ENCODE assay signal across 1 cellular context in the genomic region with DNA sequence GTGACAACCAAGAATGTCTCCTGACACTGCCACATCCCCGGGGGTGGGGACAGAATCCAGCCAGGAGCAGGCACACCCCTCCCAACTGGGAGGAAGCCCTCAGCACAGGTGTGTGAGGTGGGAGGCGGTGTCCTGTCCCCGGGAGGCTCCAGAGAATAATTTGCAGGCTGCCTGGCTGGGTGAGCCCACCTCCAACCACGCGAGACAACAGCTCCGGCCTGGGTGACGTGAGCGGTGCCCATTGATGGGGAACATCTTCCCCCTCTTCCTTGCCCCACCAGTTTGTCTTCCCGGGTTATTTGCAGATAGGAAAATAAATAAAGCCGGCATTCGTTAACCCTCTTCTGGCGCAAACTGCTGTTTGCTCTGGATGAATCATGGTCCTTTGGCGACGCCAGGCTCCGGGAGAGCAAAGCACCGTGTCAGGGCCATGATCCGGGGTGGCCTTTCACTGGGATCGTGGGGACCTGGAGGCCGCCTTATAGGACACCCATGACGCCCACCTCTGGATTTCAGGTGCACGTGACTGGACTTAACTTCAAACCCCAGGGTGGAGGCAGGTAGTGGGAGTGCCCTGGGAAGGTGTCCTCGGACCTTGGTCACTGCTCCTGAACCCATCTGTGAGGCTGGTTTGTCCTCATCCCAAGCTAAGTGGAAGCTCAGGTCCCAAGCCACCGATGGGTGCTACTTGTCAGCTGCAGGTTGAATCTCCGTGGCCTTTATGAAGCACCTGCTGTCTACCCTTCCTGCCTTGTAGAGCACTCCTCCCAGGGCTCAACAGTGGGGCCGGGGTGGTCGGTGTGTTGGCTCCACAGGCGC.
TF ChIP-seq lines count a peak whose summit lies in the region.

No MANE protein-coding gene starts in this region.

TF ChIP-seq in HepG2, 621 proteins besides CTCF, POLR2A, EP300 and RAD21 (continues in another document):
- TF ChIP-seq, protein P1, sequence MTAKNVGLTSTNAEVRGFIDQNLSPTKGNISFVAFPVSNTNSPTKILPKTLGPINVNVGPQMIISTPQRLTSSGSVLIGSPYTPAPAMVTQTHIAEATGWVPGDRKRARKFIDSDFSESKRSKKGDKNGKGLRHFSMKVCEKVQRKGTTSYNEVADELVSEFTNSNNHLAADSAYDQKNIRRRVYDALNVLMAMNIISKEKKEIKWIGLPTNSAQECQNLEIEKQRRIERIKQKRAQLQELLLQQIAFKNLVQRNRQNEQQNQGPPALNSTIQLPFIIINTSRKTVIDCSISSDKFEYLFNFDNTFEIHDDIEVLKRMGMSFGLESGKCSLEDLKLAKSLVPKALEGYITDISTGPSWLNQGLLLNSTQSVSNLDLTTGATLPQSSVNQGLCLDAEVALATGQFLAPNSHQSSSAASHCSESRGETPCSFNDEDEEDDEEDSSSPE (CRISPR knock-in tag; IDR thresholded peaks at IDR 0.05): peak; percentile 41; the same call in 1 of the 2 replicates
- TF ChIP-seq ATAD3A (CRISPR knock-in tag; IDR thresholded peaks at IDR 0.05): no peak
- TF ChIP-seq PHF8 (CRISPR knock-in tag; IDR thresholded peaks at IDR 0.05): peak; percentile 25; the same call in 1 of the 2 replicates
- no peak for TF ChIP-seq REXO4 (CRISPR knock-in tag; IDR thresholded peaks at IDR 0.05; ENCODE audit: borderline replicate concordance)
- TF ChIP-seq HDAC1 (CRISPR knock-in tag; IDR thresholded peaks at IDR 0.05): peak; percentile 71
- TF ChIP-seq BHLHE40 (IDR thresholded peaks at IDR 0.05; ENCODE audit: low read length): peak; percentile 93
- peak; percentile 34 for TF ChIP-seq YY1 (IDR thresholded peaks at IDR 0.05; ENCODE audit: insufficient read depth, insufficient replicate concordance, low read depth, low read length)
- TF ChIP-seq ZNF766 (CRISPR knock-in tag; IDR thresholded peaks at IDR 0.05; ENCODE audit: borderline replicate concordance): peak; percentile 48; the same call in 1 of the 2 replicates
- TF ChIP-seq NCOA1 (CRISPR knock-in tag; IDR thresholded peaks at IDR 0.05): no peak
- peak; percentile 93 for TF ChIP-seq ZNF652 (CRISPR knock-in tag; IDR thresholded peaks at IDR 0.05; ENCODE audit: borderline replicate concordance, low read depth)
- peak; percentile 37; the same call in 1 of the 2 replicates for TF ChIP-seq ZNF263 (CRISPR knock-in tag; IDR thresholded peaks at IDR 0.05)
- TF ChIP-seq ZNF350 (CRISPR knock-in tag; IDR thresholded peaks at IDR 0.05; ENCODE audit: borderline replicate concordance, low read depth): peak; percentile 94
- TF ChIP-seq ZBTB1 (CRISPR knock-in tag; IDR thresholded peaks at IDR 0.05; ENCODE audit: borderline replicate concordance): no peak
- TF ChIP-seq, protein P2, sequence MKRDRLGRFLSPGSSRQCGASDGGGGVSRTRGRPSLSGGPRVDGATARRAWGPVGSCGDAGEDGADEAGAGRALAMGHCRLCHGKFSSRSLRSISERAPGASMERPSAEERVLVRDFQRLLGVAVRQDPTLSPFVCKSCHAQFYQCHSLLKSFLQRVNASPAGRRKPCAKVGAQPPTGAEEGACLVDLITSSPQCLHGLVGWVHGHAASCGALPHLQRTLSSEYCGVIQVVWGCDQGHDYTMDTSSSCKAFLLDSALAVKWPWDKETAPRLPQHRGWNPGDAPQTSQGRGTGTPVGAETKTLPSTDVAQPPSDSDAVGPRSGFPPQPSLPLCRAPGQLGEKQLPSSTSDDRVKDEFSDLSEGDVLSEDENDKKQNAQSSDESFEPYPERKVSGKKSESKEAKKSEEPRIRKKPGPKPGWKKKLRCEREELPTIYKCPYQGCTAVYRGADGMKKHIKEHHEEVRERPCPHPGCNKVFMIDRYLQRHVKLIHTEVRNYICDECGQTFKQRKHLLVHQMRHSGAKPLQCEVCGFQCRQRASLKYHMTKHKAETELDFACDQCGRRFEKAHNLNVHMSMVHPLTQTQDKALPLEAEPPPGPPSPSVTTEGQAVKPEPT (CRISPR knock-in tag; IDR thresholded peaks at IDR 0.05; ENCODE audit: low read depth): 0 out of 2 replicates have a peak, but pooled peaks have one; percentile 47
- peak; percentile 41 for TF ChIP-seq SRSF4 (IDR thresholded peaks at IDR 0.05; ENCODE audit: low read depth, low read length, poor library complexity, severe bottlenecking)
- TF ChIP-seq HNF4A (CRISPR knock-in tag; IDR thresholded peaks at IDR 0.05): peak; percentile 88
- TF ChIP-seq HNRNPLL (IDR thresholded peaks at IDR 0.05; ENCODE audit: low read depth, low read length, poor library complexity, severe bottlenecking): no peak
- peak; percentile 40; the same call in 1 of the 2 replicates for TF ChIP-seq TMF1 (CRISPR knock-in tag; IDR thresholded peaks at IDR 0.05; ENCODE audit: low read depth)
- TF ChIP-seq NFE2L2 (IDR thresholded peaks at IDR 0.05; ENCODE audit: low read length): no peak
- peak; percentile 95 for TF ChIP-seq ZKSCAN8 (CRISPR knock-in tag; IDR thresholded peaks at IDR 0.05; ENCODE audit: borderline replicate concordance)
- no peak for TF ChIP-seq EHMT2 (IDR thresholded peaks at IDR 0.05; ENCODE audit: borderline replicate concordance, low read depth, low read length)
- peak; percentile 61; the same call in 1 of the 2 replicates for TF ChIP-seq ISL2 (CRISPR knock-in tag; IDR thresholded peaks at IDR 0.05)
- peak; percentile 73; the same call in 1 of the 2 replicates for TF ChIP-seq PRMT3 (CRISPR knock-in tag; IDR thresholded peaks at IDR 0.05; ENCODE audit: borderline replicate concordance, low read depth)
- peak; percentile 94; the same call in 1 of the 2 replicates for TF ChIP-seq ZC3H13 (CRISPR knock-in tag; IDR thresholded peaks at IDR 0.05)
- no peak for TF ChIP-seq ZNF891 (CRISPR knock-in tag; IDR thresholded peaks at IDR 0.05)
- TF ChIP-seq, protein P3, sequence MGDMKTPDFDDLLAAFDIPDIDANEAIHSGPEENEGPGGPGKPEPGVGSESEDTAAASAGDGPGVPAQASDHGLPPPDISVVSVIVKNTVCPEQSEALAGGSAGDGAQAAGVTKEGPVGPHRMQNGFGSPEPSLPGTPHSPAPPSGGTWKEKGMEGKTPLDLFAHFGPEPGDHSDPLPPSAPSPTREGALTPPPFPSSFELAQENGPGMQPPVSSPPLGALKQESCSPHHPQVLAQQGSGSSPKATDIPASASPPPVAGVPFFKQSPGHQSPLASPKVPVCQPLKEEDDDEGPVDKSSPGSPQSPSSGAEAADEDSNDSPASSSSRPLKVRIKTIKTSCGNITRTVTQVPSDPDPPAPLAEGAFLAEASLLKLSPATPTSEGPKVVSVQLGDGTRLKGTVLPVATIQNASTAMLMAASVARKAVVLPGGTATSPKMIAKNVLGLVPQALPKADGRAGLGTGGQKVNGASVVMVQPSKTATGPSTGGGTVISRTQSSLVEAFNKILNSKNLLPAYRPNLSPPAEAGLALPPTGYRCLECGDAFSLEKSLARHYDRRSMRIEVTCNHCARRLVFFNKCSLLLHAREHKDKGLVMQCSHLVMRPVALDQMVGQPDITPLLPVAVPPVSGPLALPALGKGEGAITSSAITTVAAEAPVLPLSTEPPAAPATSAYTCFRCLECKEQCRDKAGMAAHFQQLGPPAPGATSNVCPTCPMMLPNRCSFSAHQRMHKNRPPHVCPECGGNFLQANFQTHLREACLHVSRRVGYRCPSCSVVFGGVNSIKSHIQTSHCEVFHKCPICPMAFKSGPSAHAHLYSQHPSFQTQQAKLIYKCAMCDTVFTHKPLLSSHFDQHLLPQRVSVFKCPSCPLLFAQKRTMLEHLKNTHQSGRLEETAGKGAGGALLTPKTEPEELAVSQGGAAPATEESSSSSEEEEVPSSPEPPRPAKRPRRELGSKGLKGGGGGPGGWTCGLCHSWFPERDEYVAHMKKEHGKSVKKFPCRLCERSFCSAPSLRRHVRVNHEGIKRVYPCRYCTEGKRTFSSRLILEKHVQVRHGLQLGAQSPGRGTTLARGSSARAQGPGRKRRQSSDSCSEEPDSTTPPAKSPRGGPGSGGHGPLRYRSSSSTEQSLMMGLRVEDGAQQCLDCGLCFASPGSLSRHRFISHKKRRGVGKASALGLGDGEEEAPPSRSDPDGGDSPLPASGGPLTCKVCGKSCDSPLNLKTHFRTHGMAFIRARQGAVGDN (CRISPR knock-in tag; IDR thresholded peaks at IDR 0.05): peak; percentile 93
- peak; percentile 64; the same call in 1 of the 2 replicates for TF ChIP-seq ZBTB20 (CRISPR knock-in tag; IDR thresholded peaks at IDR 0.05; ENCODE audit: borderline replicate concordance, low read depth)
- TF ChIP-seq FIP1L1 (IDR thresholded peaks at IDR 0.05; ENCODE audit: borderline replicate concordance, insufficient read depth, low read depth, low read length): 0 out of 2 replicates have a peak, but pooled peaks have one; percentile 92
- no peak for TF ChIP-seq KLF15 (CRISPR knock-in tag; IDR thresholded peaks at IDR 0.05; ENCODE audit: borderline replicate concordance)
- TF ChIP-seq SMYD3 (CRISPR knock-in tag; IDR thresholded peaks at IDR 0.05): peak; percentile 89; the same call in 1 of the 2 replicates
- no peak for TF ChIP-seq ZNF484 (CRISPR knock-in tag; IDR thresholded peaks at IDR 0.05; ENCODE audit: borderline replicate concordance, low read depth)
- TF ChIP-seq ZNF124 (CRISPR knock-in tag; IDR thresholded peaks at IDR 0.05): no peak
- TF ChIP-seq PTBP1 (IDR thresholded peaks at IDR 0.05; ENCODE audit: low read depth, low read length, poor library complexity, severe bottlenecking): peak; percentile 25
- TF ChIP-seq CREB1 (IDR thresholded peaks at IDR 0.05): peak; percentile 49
- peak; percentile 72 for TF ChIP-seq CREB1 (CRISPR knock-in tag; IDR thresholded peaks at IDR 0.05)
- TF ChIP-seq PHF21A (CRISPR knock-in tag; IDR thresholded peaks at IDR 0.05): peak; percentile 92
- TF ChIP-seq, protein P4, sequence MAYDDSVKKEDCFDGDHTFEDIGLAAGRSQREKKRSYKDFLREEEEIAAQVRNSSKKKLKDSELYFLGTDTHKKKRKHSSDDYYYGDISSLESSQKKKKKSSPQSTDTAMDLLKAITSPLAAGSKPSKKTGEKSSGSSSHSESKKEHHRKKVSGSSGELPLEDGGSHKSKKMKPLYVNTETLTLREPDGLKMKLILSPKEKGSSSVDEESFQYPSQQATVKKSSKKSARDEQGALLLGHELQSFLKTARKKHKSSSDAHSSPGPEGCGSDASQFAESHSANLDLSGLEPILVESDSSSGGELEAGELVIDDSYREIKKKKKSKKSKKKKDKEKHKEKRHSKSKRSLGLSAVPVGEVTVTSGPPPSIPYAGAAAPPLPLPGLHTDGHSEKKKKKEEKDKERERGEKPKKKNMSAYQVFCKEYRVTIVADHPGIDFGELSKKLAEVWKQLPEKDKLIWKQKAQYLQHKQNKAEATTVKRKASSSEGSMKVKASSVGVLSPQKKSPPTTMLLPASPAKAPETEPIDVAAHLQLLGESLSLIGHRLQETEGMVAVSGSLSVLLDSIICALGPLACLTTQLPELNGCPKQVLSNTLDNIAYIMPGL (CRISPR knock-in tag; IDR thresholded peaks at IDR 0.05; ENCODE audit: borderline replicate concordance in 1 of 2, low read depth in 1 of 2): peak; percentile 7 to 28; a peak in 1 of 4 replicates
- 0 out of 2 replicates have a peak, but pooled peaks have one; percentile 14 for TF ChIP-seq ZNF343 (CRISPR knock-in tag; IDR thresholded peaks at IDR 0.05)
- TF ChIP-seq PPARG (CRISPR knock-in tag; conservative IDR thresholded peaks at IDR 0.05): peak; percentile 60
- TF ChIP-seq ARHGAP35 (CRISPR knock-in tag; IDR thresholded peaks at IDR 0.05; ENCODE audit: borderline replicate concordance): no peak; the same call in 1 of the 2 replicates
- no peak for TF ChIP-seq SOX6 (IDR thresholded peaks at IDR 0.05)
- peak; percentile 93 for TF ChIP-seq SOX6 (CRISPR knock-in tag; IDR thresholded peaks at IDR 0.05)
- TF ChIP-seq ZNF143 (CRISPR knock-in tag; IDR thresholded peaks at IDR 0.05): no peak
- peak; percentile 41; the same call in 1 of the 2 replicates for TF ChIP-seq NKX3-1 (CRISPR knock-in tag; IDR thresholded peaks at IDR 0.05)
- TF ChIP-seq, protein P5, sequence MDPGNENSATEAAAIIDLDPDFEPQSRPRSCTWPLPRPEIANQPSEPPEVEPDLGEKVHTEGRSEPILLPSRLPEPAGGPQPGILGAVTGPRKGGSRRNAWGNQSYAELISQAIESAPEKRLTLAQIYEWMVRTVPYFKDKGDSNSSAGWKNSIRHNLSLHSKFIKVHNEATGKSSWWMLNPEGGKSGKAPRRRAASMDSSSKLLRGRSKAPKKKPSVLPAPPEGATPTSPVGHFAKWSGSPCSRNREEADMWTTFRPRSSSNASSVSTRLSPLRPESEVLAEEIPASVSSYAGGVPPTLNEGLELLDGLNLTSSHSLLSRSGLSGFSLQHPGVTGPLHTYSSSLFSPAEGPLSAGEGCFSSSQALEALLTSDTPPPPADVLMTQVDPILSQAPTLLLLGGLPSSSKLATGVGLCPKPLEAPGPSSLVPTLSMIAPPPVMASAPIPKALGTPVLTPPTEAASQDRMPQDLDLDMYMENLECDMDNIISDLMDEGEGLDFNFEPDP (CRISPR knock-in tag; conservative IDR thresholded peaks at IDR 0.05): no peak
- TF ChIP-seq, protein P6, sequence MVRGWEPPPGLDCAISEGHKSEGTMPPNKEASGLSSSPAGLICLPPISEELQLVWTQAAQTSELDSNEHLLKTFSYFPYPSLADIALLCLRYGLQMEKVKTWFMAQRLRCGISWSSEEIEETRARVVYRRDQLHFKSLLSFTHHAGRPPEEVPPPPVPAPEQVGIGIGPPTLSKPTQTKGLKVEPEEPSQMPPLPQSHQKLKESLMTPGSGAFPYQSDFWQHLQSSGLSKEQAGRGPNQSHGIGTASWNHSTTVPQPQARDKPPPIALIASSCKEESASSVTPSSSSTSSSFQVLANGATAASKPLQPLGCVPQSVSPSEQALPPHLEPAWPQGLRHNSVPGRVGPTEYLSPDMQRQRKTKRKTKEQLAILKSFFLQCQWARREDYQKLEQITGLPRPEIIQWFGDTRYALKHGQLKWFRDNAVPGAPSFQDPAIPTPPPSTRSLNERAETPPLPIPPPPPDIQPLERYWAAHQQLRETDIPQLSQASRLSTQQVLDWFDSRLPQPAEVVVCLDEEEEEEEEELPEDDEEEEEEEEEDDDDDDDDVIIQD (CRISPR knock-in tag; IDR thresholded peaks at IDR 0.05; ENCODE audit: low read depth): peak; percentile 27; the same call in 1 of the 2 replicates
- peak; percentile 65 for TF ChIP-seq NR2F6 (IDR thresholded peaks at IDR 0.05)
- TF ChIP-seq NR2F6 (CRISPR knock-in tag; IDR thresholded peaks at IDR 0.05): peak; percentile 50; the same call in 1 of the 2 replicates
- peak; percentile 83; the same call in 1 of the 2 replicates for TF ChIP-seq ZNF136 (CRISPR knock-in tag; IDR thresholded peaks at IDR 0.05; ENCODE audit: low read depth)
- TF ChIP-seq RXRA (CRISPR knock-in tag; IDR thresholded peaks at IDR 0.05): peak; percentile 72
- peak; percentile 36; the same call in 1 of the 2 replicates for TF ChIP-seq SALL2 (CRISPR knock-in tag; IDR thresholded peaks at IDR 0.05)
- peak; percentile 48; the same call in 1 of the 2 replicates for TF ChIP-seq HOXA5 (CRISPR knock-in tag; IDR thresholded peaks at IDR 0.05)
- TF ChIP-seq POGZ (CRISPR knock-in tag; IDR thresholded peaks at IDR 0.05): 0 out of 2 replicates have a peak, but pooled peaks have one; percentile 31
- TF ChIP-seq RBM22 (optimal IDR thresholded peaks at IDR 0.05; ENCODE audit: low read length): peak; percentile 83
- TF ChIP-seq DPF2 (CRISPR knock-in tag; IDR thresholded peaks at IDR 0.05; ENCODE audit: borderline replicate concordance, low read depth): peak; percentile 47; the same call in 1 of the 2 replicates
- 0 out of 2 replicates have a peak, but pooled peaks have one; percentile 53 for TF ChIP-seq GLI4 (CRISPR knock-in tag; IDR thresholded peaks at IDR 0.05; ENCODE audit: borderline replicate concordance)
